In genomic region chr5:141832131-141832530, GRCh38 we compare ENCODE assay signal across 19 cellular contexts. TPM values are rescaled to one million over a fixed set of nuclear protein-coding genes. Genes with fewer than 3 reads are reported as not detected.
DNase-seq lines count a peak whose midpoint lies in the region; ATAC-seq and TF ChIP-seq lines count a peak whose summit lies in the region.
"Had no signal": no experiment of that assay in that cellular context is flagged by ENCODE, and none has a peak within 500 bp of the region (broad histone marks: within the 10 kb centered on the region; RNA-seq: fewer than 3 reads in every experiment).

No MANE protein-coding gene starts in this region.

- H3K4me2 ChIP-seq in GM23248 (ENCODE audit: unreplicated experiment) = no peak overlapping the region
- H3K4me2 ChIP-seq in parathyroid adenoma (ENCODE audit: low read length) = no peak overlapping the region
- H3K4me2 ChIP-seq: GM23338 had no signal

- no peaks in the 10 kb centered on the region for H3K36me3 ChIP-seq in GM23248 (ENCODE audit: low read depth)
- H3K36me3 ChIP-seq in parathyroid adenoma (ENCODE audit: control insufficient read depth, insufficient read depth, low read length) = no peaks in the 10 kb centered on the region

- peaks cover 17% of the 10 kb centered on the region for H3K27me3 Mint-ChIP-seq in activated T-helper 1 cell treated with anti-CD3 and anti-CD28 coated beads, Interleukin-12 subunit alpha, Interleukin-12 subunit beta, Interleukin-2, Interleukin-4 antibody, amounts not matched to agents 30 ng/mL and 10 ng/mL and 1 ng/mL, durations not matched to agents 14 hours and 24 hours and 36 hours (ENCODE audit: insufficient read depth)

- no peaks in the 10 kb centered on the region for H3K4me1 Mint-ChIP-seq in activated T-helper 1 cell treated with anti-CD3 and anti-CD28 coated beads, Interleukin-12 subunit alpha, Interleukin-12 subunit beta, Interleukin-2, Interleukin-4 antibody, amounts not matched to agents 30 ng/mL and 10 ng/mL and 1 ng/mL, durations not matched to agents 14 hours and 24 hours and 36 hours (ENCODE audit: low read depth)

- H3K79me2 ChIP-seq in GM23248 (ENCODE audit: insufficient read depth) (no peaks in the 10 kb centered on the region), parathyroid adenoma (no peaks in the 10 kb centered on the region)

- peak; percentile 30 for DNase-seq in GM23248
- DNase-seq in epithelial cell of prostate (ENCODE audit: low read depth, low spot score) = no peak
- DNase-seq in ecto neural progenitor cell (ENCODE audit: low spot score) = no peak
- DNase-seq in activated T-helper 1 cell treated with anti-CD3 and anti-CD28 coated beads, Interleukin-12 subunit alpha, Interleukin-12 subunit beta, Interleukin-2, Interleukin-4 antibody, amounts not matched to agents 30 ng/mL and 10 ng/mL and 1 ng/mL, durations not matched to agents 14 hours and 24 hours and 36 hours (ENCODE audit: low spot score) = no peak
- DNase-seq: AML-193, GF-D8, KG1, MV-4-11, NCI-H1694 treated with DMSO at 0.1 percent for 48 hours, NCI-H510A treated with DMSO at 0.1 percent for 48 hours, NCI-H774, SIG-M5 had no signal

- H3K27ac ChIP-seq in GM23248 (no peak overlapping the region), VCaP (peak overlapping the region; percentile 75), epithelial cell of prostate (peak overlapping the region; percentile 55), parathyroid adenoma (peak overlapping the region; percentile 37)

- TF ChIP-seq CTCF in VCaP (conservative IDR thresholded peaks at IDR 0.05) = no peak
- no peak for TF ChIP-seq CTCF in parathyroid adenoma (IDR thresholded peaks at IDR 0.05)

- no peaks in the 10 kb centered on the region for H4K20me1 ChIP-seq in GM23248 (ENCODE audit: insufficient read depth)

- intact Hi-C loops in activated T-helper 1 cell treated with anti-CD3 and anti-CD28 coated beads, Interleukin-12 subunit alpha, Interleukin-12 subunit beta, Interleukin-2, Interleukin-4 antibody, amounts not matched to agents 30 ng/mL and 10 ng/mL and 1 ng/mL, durations not matched to agents 14 hours and 24 hours and 36 hours (cut with micrococcal nuclease) = no loop called here

- no peaks in the 10 kb centered on the region for H3F3A ChIP-seq in GM23248 (ENCODE audit: insufficient read depth)

- ATAC-seq in HG03139 (IDR thresholded peaks at IDR 0.05; ENCODE audit: unreplicated experiment) = no peak
- ATAC-seq: GM23338, SK-N-SH treated with all-trans-retinoic acid at 6 μM for 48 hours had no signal

- no peaks in the 10 kb centered on the region for H3K9me3 ChIP-seq in GM23248 (ENCODE audit: low read depth)
- H3K9me3 ChIP-seq in parathyroid adenoma (ENCODE audit: control insufficient read depth, low read length) = no peaks in the 10 kb centered on the region

- H2AFZ ChIP-seq in GM23248 = no peak overlapping the region
- H2AFZ ChIP-seq in parathyroid adenoma = no peak overlapping the region
- H2AFZ ChIP-seq: GM23338 had no signal

- peaks cover 33% of the 10 kb centered on the region for H3K4me1 ChIP-seq in GM23248 (ENCODE audit: insufficient read depth)
- peaks cover 20% of the 10 kb centered on the region for H3K4me1 ChIP-seq in parathyroid adenoma

- no peak overlapping the region for H3K4me3 ChIP-seq in GM23248
- H3K4me3 ChIP-seq in parathyroid adenoma (ENCODE audit: low read depth, low read length) = no peak overlapping the region
- H3K4me3 ChIP-seq: GM23338 had no signal

- H3K9ac ChIP-seq in GM23248 (no peak overlapping the region), parathyroid adenoma (no peak overlapping the region)

- 62 to 64% methylated on average over 4 of the region's 4 CpGs for WGBS in GM23248 (ENCODE audit: low coverage in 1 of 2, low lambda C conversion rate in 2 of 2, missing lambda C conversion rate in 2 of 2), 2 experiments

- H3K9me2 ChIP-seq in GM23248 (ENCODE audit: insufficient read depth) = no peaks in the 10 kb centered on the region

- no peaks in the 10 kb centered on the region for H3K27me3 ChIP-seq in GM23248 (replicated peaks; ENCODE audit: insufficient read depth)
- H3K27me3 ChIP-seq in parathyroid adenoma (ENCODE audit: control insufficient read depth, insufficient read depth, low read length) = no peaks in the 10 kb centered on the region

- H3K4me3 Mint-ChIP-seq in activated T-helper 1 cell treated with anti-CD3 and anti-CD28 coated beads, Interleukin-12 subunit alpha, Interleukin-12 subunit beta, Interleukin-2, Interleukin-4 antibody, amounts not matched to agents 30 ng/mL and 10 ng/mL and 1 ng/mL, durations not matched to agents 14 hours and 24 hours and 36 hours = no peak overlapping the region
- H3K4me3 Mint-ChIP-seq: CD14-positive monocyte, GM23338 had no signal

- H3K27ac Mint-ChIP-seq in activated T-helper 1 cell treated with anti-CD3 and anti-CD28 coated beads, Interleukin-12 subunit alpha, Interleukin-12 subunit beta, Interleukin-2, Interleukin-4 antibody, amounts not matched to agents 30 ng/mL and 10 ng/mL and 1 ng/mL, durations not matched to agents 14 hours and 24 hours and 36 hours = no peak overlapping the region
- H3K27ac Mint-ChIP-seq: GM23338 had no signal

- no peaks in the 10 kb centered on the region for H3K9me3 Mint-ChIP-seq in activated T-helper 1 cell treated with anti-CD3 and anti-CD28 coated beads, Interleukin-12 subunit alpha, Interleukin-12 subunit beta, Interleukin-2, Interleukin-4 antibody, amounts not matched to agents 30 ng/mL and 10 ng/mL and 1 ng/mL, durations not matched to agents 14 hours and 24 hours and 36 hours

- H3K36me3 Mint-ChIP-seq in activated T-helper 1 cell treated with anti-CD3 and anti-CD28 coated beads, Interleukin-12 subunit alpha, Interleukin-12 subunit beta, Interleukin-2, Interleukin-4 antibody, amounts not matched to agents 30 ng/mL and 10 ng/mL and 1 ng/mL, durations not matched to agents 14 hours and 24 hours and 36 hours (ENCODE audit: low read depth) = no peaks in the 10 kb centered on the region
- H3K36me3 Mint-ChIP-seq: CD14-positive monocyte had no signal

- in situ Hi-C loops in GM23248 (cut with MboI) = no loop called here

RNA-seq across cellular contexts. Expression of gene PCDH1, which starts 46.1 kb away (rescaled TPM):
- total RNA-seq in GM23248 (2014; rRNA removed; shearing (Covaris generic)) = 3.5 and 10.9 TPM in 2 replicates
- 1.6 and 2.4 TPM in 2 replicates for polyA plus RNA-seq in GM23248 (2016; fragmentation: Nextera tagmentation; extraction: Ambion mirVana)
- not detected in 2 replicates for total RNA-seq in activated T-helper 1 cell treated with anti-CD3 and anti-CD28 coated beads, Interleukin-12 subunit alpha, Interleukin-12 subunit beta, Interleukin-2, Interleukin-4 antibody, amounts not matched to agents 30 ng/mL and 10 ng/mL and 1 ng/mL, durations not matched to agents 14 hours and 24 hours and 36 hours
- total RNA-seq: OCI-LY7 had no signal
- polyA plus RNA-seq: CD14-positive monocyte had no signal
